Comparison of ENCODE assay signal across 8 cellular contexts in the genomic region with DNA sequence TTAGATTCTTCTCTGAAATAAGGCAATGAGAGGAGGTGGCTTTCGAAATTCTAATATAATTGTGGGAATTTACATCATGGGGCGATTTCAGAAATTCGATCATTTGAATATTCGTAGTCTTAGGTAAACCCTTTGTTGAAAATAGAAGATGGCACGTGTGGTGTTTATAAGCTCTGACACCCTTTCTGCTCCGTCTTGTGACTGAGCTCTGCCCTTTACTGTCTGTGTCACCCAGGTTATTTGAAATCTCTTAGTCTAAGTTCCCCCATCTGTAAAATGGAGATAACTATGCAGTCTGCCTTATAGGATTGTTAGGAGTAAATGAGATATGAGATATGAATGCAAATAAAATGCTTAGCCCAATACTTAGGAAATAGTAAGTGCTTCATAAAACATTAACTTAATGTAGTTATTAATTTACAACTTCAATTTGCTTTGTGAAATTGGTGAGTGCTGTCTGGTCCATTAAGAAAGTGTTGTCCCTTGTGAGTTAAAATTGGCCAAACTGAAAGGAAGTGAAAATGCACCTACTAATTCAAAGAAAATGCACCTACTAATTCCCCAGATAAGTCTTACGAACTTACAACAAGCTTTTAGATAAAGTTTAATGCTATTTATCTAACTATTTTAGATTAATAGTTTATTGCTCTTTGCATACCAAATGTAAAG. TPM values are rescaled to one million over a fixed set of nuclear protein-coding genes. Genes with fewer than 3 reads are reported as not detected.
DNase-seq lines count a peak whose midpoint lies in the region; ATAC-seq and TF ChIP-seq lines count a peak whose summit lies in the region.

No MANE protein-coding gene starts in this region.

- peaks cover 8% of the 10 kb centered on the region for H3K36me3 Mint-ChIP-seq in type B pancreatic cell

- H3K36me3 ChIP-seq in heart left ventricle (no peaks in the 10 kb centered on the region), SJCRH30 (no peaks in the 10 kb centered on the region), mucosa of descending colon (ENCODE audit: low read depth) (no peaks in the 10 kb centered on the region)

- TF ChIP-seq CTCF in heart left ventricle (IDR thresholded peaks at IDR 0.05) (no peak), type B pancreatic cell (conservative IDR thresholded peaks at IDR 0.05) (no peak), mucosa of descending colon (IDR thresholded peaks at IDR 0.05) (no peak)

- 78 to 87% (median 84%) methylated on average over 7 of the region's 7 CpGs for WGBS in heart left ventricle, 4 donors

- H3K9me3 ChIP-seq in heart left ventricle, result no peaks in the 10 kb centered on the region
- H3K9me3 ChIP-seq in SJCRH30 (replicated peaks), result no peaks in the 10 kb centered on the region
- H3K9me3 ChIP-seq in mucosa of descending colon, result no peaks in the 10 kb centered on the region

- peak overlapping the region; percentile 96 for H3K4me3 Mint-ChIP-seq in type B pancreatic cell

- DNase-seq in heart left ventricle (no peak), cardiac septum (ENCODE audit: low spot score) (no peak), SJCRH30 (no peak), germinal center (ENCODE audit: low spot score) (peak; percentile 14), type B pancreatic cell (ENCODE audit: extremely low spot score, unreplicated experiment) (no peak), NOMO-1 treated with dmso at 0.1 percent for 144 hours (lab: John Stamatoyannopoulos, UW; ENCODE audit: unreplicated experiment) (no peak), mucosa of descending colon (no peak)

- H3K27me3 Mint-ChIP-seq in type B pancreatic cell, result peaks cover 58% of the 10 kb centered on the region

- H3K27me3 ChIP-seq in heart left ventricle (peaks cover 0 to 6% (median 0%) of the 10 kb centered on the region in 9 donors), SJCRH30 (no peaks in the 10 kb centered on the region)

- ATAC-seq in heart left ventricle, result no peak
- no peak for ATAC-seq in mucosa of descending colon
- no peak for ATAC-seq in GM21723 (IDR thresholded peaks at IDR 0.05; ENCODE audit: unreplicated experiment)

- peak overlapping the region in 7 of 12 donors; percentile 59 to 78 (median 67) for H3K4me3 ChIP-seq in heart left ventricle
- peak overlapping the region; percentile 75; the same call in 1 of the 2 replicates for H3K4me3 ChIP-seq in SJCRH30
- no peak overlapping the region for H3K4me3 ChIP-seq in mucosa of descending colon

- intact Hi-C loops in heart left ventricle (cut with DNase I) (loop anchor here in 5 of 10 donors (10.0 kb wide), 3 partner anchors 321 to 341 kb away; no protein-coding TSS in a partner anchor), cardiac septum (cut with DNase I) (no loop called here), mucosa of descending colon (cut with DNase I, micrococcal nuclease) (no loop called here)

- H3K27ac ChIP-seq in heart left ventricle (no peak overlapping the region), SJCRH30 (no peak overlapping the region)

- peaks cover 0 to 30% (median 6%) of the 10 kb centered on the region in 12 donors for H3K4me1 ChIP-seq in heart left ventricle
- peaks cover 9% of the 10 kb centered on the region; the same call in 1 of the 2 replicates for H3K4me1 ChIP-seq in SJCRH30
- H3K4me1 ChIP-seq in mucosa of descending colon (ENCODE audit: low read depth), result peaks cover 6% of the 10 kb centered on the region

- no peak for TF ChIP-seq POLR2A in heart left ventricle (IDR thresholded peaks at IDR 0.05)

- peak overlapping the region; percentile 87 for H3K27ac Mint-ChIP-seq in type B pancreatic cell

- peaks cover 3% of the 10 kb centered on the region for H3K9me3 Mint-ChIP-seq in type B pancreatic cell

- H3K4me1 Mint-ChIP-seq in type B pancreatic cell (ENCODE audit: unreplicated experiment), result peaks cover 7% of the 10 kb centered on the region

RNA-seq across cellular contexts. Expression of a gene that starts 1.6 kb away (rescaled TPM):
- total RNA-seq in heart left ventricle (10 to 100 TPM in 1 of 9 donors, 1 to 10 TPM in 8; 1.1 to 10.7 (median 2.9) TPM), cardiac septum (8.9 TPM), type B pancreatic cell (ENCODE audit: low replicate concordance) (10.7 and 34.3 TPM in 2 replicates), mucosa of descending colon (1 to 10 TPM; 2.2 to 3.9 (median 3.6) TPM)
- polyA plus RNA-seq in heart left ventricle, result 1 to 10 TPM in 1 of 2 donors, under 1 TPM in 1; 0.30 to 1.6 TPM
- total RNA-seq in SJCRH30 (2014; rRNA removed; shearing (Covaris generic)), result 10.4 and 10.6 TPM in 2 replicates
